In the genomic region with DNA sequence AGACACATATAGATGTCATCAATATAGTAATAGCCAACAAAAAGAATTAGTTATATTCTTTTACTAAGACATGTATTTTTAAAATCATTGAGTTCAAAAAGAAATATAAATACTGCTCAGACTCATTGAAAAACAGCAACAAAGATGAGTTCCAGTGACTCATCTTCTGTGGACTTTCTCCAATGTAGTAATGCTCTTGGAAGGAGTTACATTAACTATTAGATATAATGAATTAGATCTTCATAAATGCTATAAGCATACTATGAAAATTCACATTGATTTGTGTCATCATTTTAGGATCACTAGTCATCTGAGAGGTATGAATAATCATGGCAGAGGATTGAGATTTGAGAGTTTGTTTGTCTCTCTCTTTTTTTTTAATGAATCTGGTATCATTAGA, we compare ENCODE assay signal across 31 cellular contexts.
"Had no signal": no experiment of that assay in that cellular context is flagged by ENCODE, and none has a peak within 500 bp of the region (broad histone marks: within the 10 kb centered on the region; RNA-seq: fewer than 3 reads in every experiment).

No MANE protein-coding gene starts in this region.

- H3K27me3 Mint-ChIP-seq: activated CD4-positive, alpha-beta T cell treated with anti-CD3 and anti-CD28 coated beads, Interleukin-2, amount 10 ng/mL, durations not matched to agents 24 days and 14 days; activated CD8-positive, alpha-beta T cell treated with anti-CD3 and anti-CD28 coated beads for 36 hours; activated naive CD4-positive, alpha-beta T cell treated with anti-CD3 and anti-CD28 coated beads, Interleukin-2, amount 50 U/mL, for 24 hours; activated naive CD8-positive, alpha-beta T cell treated with anti-CD3 and anti-CD28 coated beads, Interleukin-2, amount 10 ng/mL, durations not matched to agents 7 days and 5 days; activated T-helper 17 cell treated with anti-CD3 and anti-CD28 coated beads, Interleukin-2, amount 50 U/mL, for 72 hours had no signal

- H3K4me3 ChIP-seq: ascending aorta, body of pancreas, breast epithelium, SJCRH30, SK-N-MC had no signal

- H3K36me3 ChIP-seq: ascending aorta, breast epithelium, SJCRH30 had no signal

- H3K27ac ChIP-seq: ascending aorta, body of pancreas, breast epithelium, SJCRH30, SK-N-MC had no signal

- H3K27ac Mint-ChIP-seq: activated CD4-positive, alpha-beta T cell treated with anti-CD3 and anti-CD28 coated beads, Interleukin-2, amount 10 ng/mL, durations not matched to agents 24 days and 14 days; activated CD8-positive, alpha-beta T cell treated with anti-CD3 and anti-CD28 coated beads for 36 hours; activated naive CD4-positive, alpha-beta T cell treated with anti-CD3 and anti-CD28 coated beads, Interleukin-2, amount 50 U/mL, for 24 hours; activated naive CD8-positive, alpha-beta T cell treated with anti-CD3 and anti-CD28 coated beads, Interleukin-2, amount 10 ng/mL, durations not matched to agents 7 days and 5 days; activated T-cell treated with anti-CD3 and anti-CD28 coated beads, Interleukin-2, amount 50 U/mL, for 72 hours; activated T-helper 17 cell treated with anti-CD3 and anti-CD28 coated beads, Interleukin-2, amount 50 U/mL, for 72 hours; T-helper 1 cell treated with Interleukin-12 subunit alpha and Interleukin-12 subunit beta and Interleukin-4 antibody, amounts not matched to agents 30 μg/mL and 1 μg/mL, for 36 hours; T-helper 2 cell treated with Interferon-gamma antibody and Interleukin-4, amounts not matched to agents 5 μg/mL and 100 μg/mL, for 36 hours had no signal

- H3K36me3 Mint-ChIP-seq: activated naive CD4-positive, alpha-beta T cell treated with anti-CD3 and anti-CD28 coated beads, Interleukin-2, amount 50 U/mL, for 24 hours; activated naive CD8-positive, alpha-beta T cell treated with anti-CD3 and anti-CD28 coated beads, Interleukin-2, amount 10 ng/mL, durations not matched to agents 7 days and 5 days had no signal

- H3K4me3 Mint-ChIP-seq: activated CD4-positive, alpha-beta T cell treated with anti-CD3 and anti-CD28 coated beads, Interleukin-2, amount 10 ng/mL, durations not matched to agents 24 days and 14 days; activated CD8-positive, alpha-beta T cell treated with anti-CD3 and anti-CD28 coated beads for 36 hours; activated naive CD4-positive, alpha-beta T cell treated with anti-CD3 and anti-CD28 coated beads, Interleukin-2, amount 50 U/mL, for 24 hours; activated naive CD8-positive, alpha-beta T cell treated with anti-CD3 and anti-CD28 coated beads, Interleukin-2, amount 10 ng/mL, durations not matched to agents 7 days and 5 days; activated T-cell treated with anti-CD3 and anti-CD28 coated beads, Interleukin-2, amount 50 U/mL, for 72 hours; activated T-helper 17 cell treated with anti-CD3 and anti-CD28 coated beads, Interleukin-2, amount 50 U/mL, for 72 hours; T-helper 1 cell treated with Interleukin-12 subunit alpha and Interleukin-12 subunit beta and Interleukin-4 antibody, amounts not matched to agents 30 μg/mL and 1 μg/mL, for 36 hours; T-helper 2 cell treated with Interferon-gamma antibody and Interleukin-4, amounts not matched to agents 5 μg/mL and 100 μg/mL, for 36 hours had no signal

- H3K4me1 Mint-ChIP-seq: activated CD4-positive, alpha-beta T cell treated with anti-CD3 and anti-CD28 coated beads, Interleukin-2, amount 10 ng/mL, durations not matched to agents 24 days and 14 days; activated naive CD4-positive, alpha-beta T cell treated with anti-CD3 and anti-CD28 coated beads, Interleukin-2, amount 50 U/mL, for 24 hours; activated naive CD8-positive, alpha-beta T cell treated with anti-CD3 and anti-CD28 coated beads, Interleukin-2, amount 10 ng/mL, durations not matched to agents 7 days and 5 days; activated T-helper 17 cell treated with anti-CD3 and anti-CD28 coated beads, Interleukin-2, amount 50 U/mL, for 72 hours had no signal

- H3K4me1 ChIP-seq: ascending aorta, body of pancreas, breast epithelium, SJCRH30 had no signal

- H3K27me3 ChIP-seq: ascending aorta, body of pancreas, breast epithelium, SJCRH30 had no signal

- DNase-seq: activated CD4-positive, alpha-beta T cell treated with anti-CD3 and anti-CD28 coated beads, Interleukin-2, amount 10 ng/mL, durations not matched to agents 24 days and 14 days; activated CD4-positive, alpha-beta T cell treated with anti-CD3 and anti-CD28 coated beads, Interleukin-2, amount 50 U/mL, for 4 hours; activated CD8-positive, alpha-beta T cell treated with anti-CD3 and anti-CD28 coated beads for 36 hours; activated effector memory CD4-positive, alpha-beta T cell treated with anti-CD3 and anti-CD28 coated beads, Interleukin-2, amount 50 U/mL, for 16 hours; activated naive CD4-positive, alpha-beta T cell treated with Interleukin-2 at 50 U/mL for 16 hours; activated naive CD8-positive, alpha-beta T cell treated with anti-CD3 and anti-CD28 coated beads, Interleukin-2, amount 10 ng/mL, durations not matched to agents 7 days and 5 days; activated T-cell treated with anti-CD3 and anti-CD28 coated beads, Interleukin-2, amount 50 U/mL, for 1 hour; activated T-cell treated with anti-CD3 and anti-CD28 coated beads, Interleukin-2, amount 50 U/mL, for 72 hours; amygdala; body of pancreas; caudate nucleus; cerebellar nuclear complex; Kasumi-1; MM.1S; MV-4-11; NCI-H1092; NCI-H1436 treated with DMSO at 0.1 percent for 48 hours; NCI-H1694 treated with DMSO at 0.1 percent for 48 hours; NCI-H2029; NCI-H345; NCI-H524 treated with DMSO at 0.1 percent for 48 hours; NK-92 treated with Interleukin-12 subunit alpha and Interleukin-12 subunit beta, amount 100 ng/mL, for 24 hours; SHP77; SJCRH30 had no signal

- H3K9me3 ChIP-seq: ascending aorta, body of pancreas, breast epithelium, SJCRH30 had no signal
